Comparison of ENCODE assay signal across 17 cellular contexts in the genomic region with DNA sequence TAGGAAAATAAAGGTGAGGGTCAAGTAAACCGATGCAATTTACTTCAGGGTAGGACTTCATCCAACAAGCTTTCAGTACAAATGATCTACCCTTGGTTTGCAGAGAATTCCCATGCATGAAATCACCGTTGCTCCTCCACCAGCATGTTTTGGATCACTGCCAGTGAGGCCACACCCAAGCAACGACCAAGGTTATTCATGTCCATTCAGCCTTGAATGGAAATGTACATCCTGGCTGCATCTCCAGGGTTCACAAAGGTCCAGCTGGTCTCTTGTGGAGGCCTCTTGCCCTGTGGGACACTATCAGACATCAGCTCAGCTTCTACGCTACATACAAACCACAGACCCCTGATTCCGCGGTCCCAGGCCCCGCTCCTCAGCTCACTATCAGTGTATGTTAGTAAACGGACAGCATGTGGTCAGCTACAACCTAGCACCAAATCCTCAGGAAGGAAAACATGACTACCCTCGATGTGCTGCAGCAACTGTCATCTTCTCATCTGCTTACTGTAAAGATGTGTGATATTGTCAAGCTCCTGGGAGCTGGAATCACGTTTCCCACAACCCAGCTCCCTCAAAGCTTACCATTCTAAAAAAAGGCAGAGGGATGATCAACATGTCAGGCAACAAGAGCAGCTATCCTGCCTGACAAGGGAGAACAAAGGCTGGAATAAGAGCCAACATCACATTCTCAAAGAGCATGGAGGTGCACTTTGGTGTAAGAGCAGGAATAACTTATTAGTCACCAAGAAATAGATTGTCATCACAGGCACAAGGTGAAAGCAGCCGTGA. TPM values are rescaled to one million over a fixed set of nuclear protein-coding genes. Genes with fewer than 3 reads are reported as not detected.
DNase-seq lines count a peak whose midpoint lies in the region; ATAC-seq and TF ChIP-seq lines count a peak whose summit lies in the region.
"Had no signal": no experiment of that assay in that cellular context is flagged by ENCODE, and none has a peak within 500 bp of the region (broad histone marks: within the 10 kb centered on the region; RNA-seq: fewer than 3 reads in every experiment).

No MANE protein-coding gene starts in this region.

- H3K36me3 Mint-ChIP-seq in T-helper 17 cell (ENCODE audit: low read depth) = peaks cover 12% of the 10 kb centered on the region
- H3K36me3 Mint-ChIP-seq in stimulated activated effector memory CD8-positive, alpha-beta T cell treated with anti-CD3 and anti-CD28 coated beads, Interleukin-12 subunit alpha, Interleukin-12 subunit beta, amount 100 ng/mL, for 72 hours = peaks cover 78% of the 10 kb centered on the region

- no peak overlapping the region for H3K4me3 Mint-ChIP-seq in T-helper 17 cell
- H3K4me3 Mint-ChIP-seq in stimulated activated effector memory CD8-positive, alpha-beta T cell treated with anti-CD3 and anti-CD28 coated beads, Interleukin-12 subunit alpha, Interleukin-12 subunit beta, amount 100 ng/mL, for 72 hours = no peak overlapping the region

- H3K4me1 ChIP-seq in cardiac muscle cell (ENCODE audit: low read depth) = peaks cover 15% of the 10 kb centered on the region
- H3K4me1 ChIP-seq: prostate gland had no signal

- H3K27me3 Mint-ChIP-seq in T-helper 17 cell = no peaks in the 10 kb centered on the region

- H3K27ac ChIP-seq in cardiac muscle cell = peak overlapping the region; percentile 83
- H3K27ac ChIP-seq: prostate gland had no signal

- peaks cover 17% of the 10 kb centered on the region for H3K36me3 ChIP-seq in cardiac muscle cell
- H3K36me3 ChIP-seq: prostate gland had no signal

- no peak for ATAC-seq in T-helper 17 cell
- ATAC-seq in stimulated activated effector memory CD8-positive, alpha-beta T cell treated with anti-CD3 and anti-CD28 coated beads, Interleukin-12 subunit alpha, Interleukin-12 subunit beta, amount 100 ng/mL, for 72 hours = no peak
- ATAC-seq in HG03108 (IDR thresholded peaks at IDR 0.05; ENCODE audit: unreplicated experiment) = no peak
- ATAC-seq: Panc1 had no signal

- H3K4me1 Mint-ChIP-seq in T-helper 17 cell = peaks cover 26% of the 10 kb centered on the region
- H3K4me1 Mint-ChIP-seq in stimulated activated effector memory CD8-positive, alpha-beta T cell treated with anti-CD3 and anti-CD28 coated beads, Interleukin-12 subunit alpha, Interleukin-12 subunit beta, amount 100 ng/mL, for 72 hours = peaks cover 35% of the 10 kb centered on the region

- H3K4me3 ChIP-seq in cardiac muscle cell (no peak overlapping the region), fibroblast of the aortic adventitia (ENCODE audit: low read depth, low read length) (no peak overlapping the region)
- H3K4me3 ChIP-seq: prostate gland had no signal

- TF ChIP-seq CTCF in cardiac muscle cell (IDR thresholded peaks at IDR 0.05; ENCODE audit: low read depth, low read length) = no peak
- TF ChIP-seq CTCF in fibroblast of the aortic adventitia (IDR thresholded peaks at IDR 0.05; ENCODE audit: insufficient read depth, low read length) = no peak

- H3K9me3 ChIP-seq in cardiac muscle cell (ENCODE audit: low read depth) (no peaks in the 10 kb centered on the region), T-helper 17 cell (ENCODE audit: control insufficient read depth, low read length, poor library complexity, severe bottlenecking) (no peaks in the 10 kb centered on the region)
- H3K9me3 ChIP-seq: prostate gland had no signal

- DNase-seq in cardiac muscle cell (ENCODE audit: low read depth in 1 of 2, low spot score in 1 of 2) = peak; percentile 9 to 21
- no peak for DNase-seq in cardiac septum (ENCODE audit: low spot score)
- no peak for DNase-seq in T-helper 17 cell
- DNase-seq in fibroblast of the aortic adventitia (ENCODE audit: low read depth) = peak; percentile 25
- DNase-seq in stimulated activated effector memory CD8-positive, alpha-beta T cell treated with anti-CD3 and anti-CD28 coated beads, Interleukin-12 subunit alpha, Interleukin-12 subunit beta, amount 100 ng/mL, for 72 hours (ENCODE audit: low spot score in 2 of 2) = no peak
- DNase-seq in NCI-H1048 (lab: John Stamatoyannopoulos, UW) = no peak
- DNase-seq in effector CD4-positive, alpha-beta T cell = no peak
- DNase-seq: activated effector memory CD4-positive, alpha-beta T cell treated with anti-CD3 and anti-CD28 coated beads, Interleukin-2, amount 50 U/mL, for 16 hours; AML-193; cortex of kidney; glutamatergic neuron; KBM-7; mesendoderm had no signal

- intact Hi-C loops in cardiac septum (cut with DNase I) = no loop called here

- no peaks in the 10 kb centered on the region for H3K9me3 Mint-ChIP-seq in stimulated activated effector memory CD8-positive, alpha-beta T cell treated with anti-CD3 and anti-CD28 coated beads, Interleukin-12 subunit alpha, Interleukin-12 subunit beta, amount 100 ng/mL, for 72 hours

- no peaks in the 10 kb centered on the region for H3K27me3 ChIP-seq in cardiac muscle cell

- peak overlapping the region; percentile 21 for H3K27ac Mint-ChIP-seq in T-helper 17 cell
- peak overlapping the region; percentile 82 for H3K27ac Mint-ChIP-seq in stimulated activated effector memory CD8-positive, alpha-beta T cell treated with anti-CD3 and anti-CD28 coated beads, Interleukin-12 subunit alpha, Interleukin-12 subunit beta, amount 100 ng/mL, for 72 hours

RNA-seq across cellular contexts. Expression of gene LYAR, which starts 4.9 kb away (rescaled TPM):
- total RNA-seq in cardiac muscle cell (14.8 and 18.5 TPM in 2 replicates), cardiac septum (21.2 TPM), T-helper 17 cell (10 to 100 TPM; 14.6 to 18.2 TPM), fibroblast of the aortic adventitia (ENCODE audit: low replicate concordance) (14.0 and 16.4 TPM in 2 replicates)
- polyA plus RNA-seq in cardiac muscle cell = 10.7 and 13.7 TPM in 2 replicates

RNA-seq across cellular contexts. Expression of gene ZBTB49, which starts 5.0 kb away (rescaled TPM):
- total RNA-seq in cardiac muscle cell (7.7 and 9.2 TPM in 2 replicates), cardiac septum (7.7 TPM), T-helper 17 cell (10 to 100 TPM in 1 of 2 donors, 1 to 10 TPM in 1; 7.4 to 12.9 TPM), fibroblast of the aortic adventitia (ENCODE audit: low replicate concordance) (6.8 and 14.5 TPM in 2 replicates)
- polyA plus RNA-seq in cardiac muscle cell = 6.0 and 6.4 TPM in 2 replicates

RNA-seq across cellular contexts. Expression of gene TMEM128, which starts 37.0 kb away (rescaled TPM):
- total RNA-seq in cardiac muscle cell = 15.2 and 20.0 TPM in 2 replicates
- 50.5 and 60.1 TPM in 2 replicates for polyA plus RNA-seq in cardiac muscle cell
- total RNA-seq in cardiac septum = 12.4 TPM
- total RNA-seq in T-helper 17 cell = 10 to 100 TPM in 1 of 2 donors, 1 to 10 TPM in 1; 9.0 to 10.5 TPM
- 20.4 and 28.7 TPM in 2 replicates for total RNA-seq in fibroblast of the aortic adventitia (ENCODE audit: low replicate concordance)

RNA-seq across cellular contexts. Expression of gene OTOP1, which starts 58.3 kb away (rescaled TPM):
- total RNA-seq in cardiac muscle cell = not detected in 2 replicates
- polyA plus RNA-seq in cardiac muscle cell = not detected in 2 replicates
- not detected for total RNA-seq in cardiac septum
- not detected for total RNA-seq in T-helper 17 cell
- total RNA-seq in fibroblast of the aortic adventitia (ENCODE audit: low replicate concordance) = not detected in 2 replicates
- total RNA-seq: prostate gland, temporal lobe had no signal

Comparison
In these comparisons a context has a peak if more than half of its experiments do, and no peak if none do; other contexts are left out.
1. DNase-seq: peak in cardiac muscle cell (2 of 2) and fibroblast of the aortic adventitia (single experiment); none in cardiac septum (single experiment), T-helper 17 cell (0 of 3), stimulated activated effector memory CD8-positive, alpha-beta T cell treated with anti-CD3 and anti-CD28 coated beads, Interleukin-12 subunit alpha, Interleukin-12 subunit beta, amount 100 ng/mL, for 72 hours (0 of 2), NCI-H1048 (single experiment) and effector CD4-positive, alpha-beta T cell (single experiment).